Comparison of ENCODE assay signal across 8 cellular contexts in genomic region chr5:120463991-120464626, GRCh38. TPM values are rescaled to one million over a fixed set of nuclear protein-coding genes. Genes with fewer than 3 reads are reported as not detected.
DNase-seq lines count a peak whose midpoint lies in the region; ATAC-seq and TF ChIP-seq lines count a peak whose summit lies in the region.

Gene PRR16 (plus strand): TSS chr5:120464300.

- H2BK12ac ChIP-seq in neuronal stem cell (ENCODE audit: low read length) = no peak within 1 kb of the TSS

- H3K4ac ChIP-seq in neuronal stem cell (ENCODE audit: low read length) = no peak within 1 kb of the TSS

- no peak within 1 kb of the TSS for H4K8ac ChIP-seq in neuronal stem cell (ENCODE audit: low read depth, low read length)

- H3K27ac ChIP-seq in neuronal stem cell (replicated peaks; ENCODE audit: low read length) = no peak within 1 kb of the TSS

- H3K9ac ChIP-seq in neuronal stem cell (ENCODE audit: low read depth, low read length, poor library complexity) = peak within 1 kb of the TSS; percentile 82

- H4K91ac ChIP-seq in neuronal stem cell (ENCODE audit: low read depth, low read length, poor library complexity) = no peak within 1 kb of the TSS

- H3K4me3 ChIP-seq in H7 (ENCODE audit: insufficient read depth, low read depth, low read length) = peak within 1 kb of the TSS; percentile 48
- H3K4me3 ChIP-seq in LNCaP clone FGC (ENCODE audit: low read depth, low read length) = peak within 1 kb of the TSS; percentile 54
- peak within 1 kb of the TSS; percentile 67 to 79 for H3K4me3 ChIP-seq in neuronal stem cell (ENCODE audit: low read length in 2 of 2)

- no peak within 1 kb of the TSS for H3K23ac ChIP-seq in neuronal stem cell (ENCODE audit: low read depth, low read length, poor library complexity)

- H2BK120ac ChIP-seq in neuronal stem cell (ENCODE audit: low read depth, low read length) = no peak within 1 kb of the TSS

- intact Hi-C loops in head of caudate nucleus (cut with DNase I) = no loop called here

- H2BK15ac ChIP-seq in neuronal stem cell (ENCODE audit: low read length) = no peak within 1 kb of the TSS

- no CpG with 5 or more reads among the region's 62 CpGs for WGBS in neuronal stem cell (ENCODE audit: extremely low coverage in 2 of 2, insufficient read length in 2 of 2, insufficient replicate concordance in 1 of 2), 2 donors

- peak within 1 kb of the TSS; percentile 89 for H3K4me2 ChIP-seq in neuronal stem cell (ENCODE audit: insufficient read depth, low read length, poor library complexity, severe bottlenecking)

- no peak within 1 kb of the TSS for H2BK5ac ChIP-seq in neuronal stem cell (ENCODE audit: low read length)

- H2AFZ ChIP-seq in neuronal stem cell (ENCODE audit: low read length) = peak within 1 kb of the TSS; percentile 98

- peak; percentile 47 to 59 for ATAC-seq in activated CD4-positive, CD25-positive, alpha-beta regulatory T cell treated with anti-CD3 and anti-CD28 coated beads, Interleukin-2, amount 50 U/mL, for 24 hours

- peak within 1 kb of the TSS; percentile 64 for H3K18ac ChIP-seq in neuronal stem cell (ENCODE audit: low read length)

- H3K9me3 ChIP-seq in neuronal stem cell (replicated peaks in 1 of 2; ENCODE audit: control insufficient read depth in 2 of 2, insufficient read depth in 1 of 2, low read depth in 1 of 2, low read length in 2 of 2) = no peaks in the 10 kb centered on the region

- no peak within 1 kb of the TSS for H2AK5ac ChIP-seq in neuronal stem cell (ENCODE audit: low read depth, low read length)

- no peak for DNase-seq in activated CD4-positive, CD25-positive, alpha-beta regulatory T cell treated with anti-CD3 and anti-CD28 coated beads, Interleukin-2, amount 50 U/mL, for 72 hours
- peak; percentile 86 for DNase-seq in H7
- no peak for DNase-seq in LNCaP clone FGC (ENCODE audit: low read depth)
- peak; percentile 9 for DNase-seq in activated naive CD4-positive, alpha-beta T cell treated with anti-CD3 and anti-CD28 coated beads, Interleukin-2, amount 50 U/mL, for 16 hours
- peak in 41 of 42 donors; percentile 10 to 80 (median 62) for DNase-seq in head of caudate nucleus
- DNase-seq in neuronal stem cell (ENCODE audit: low spot score) = peak; percentile 58
- no peak for DNase-seq in DMS114 treated with DMSO at 0.1 percent for 48 hours (lab: John Stamatoyannopoulos, UW; ENCODE audit: unreplicated experiment)

- H3K14ac ChIP-seq in neuronal stem cell (ENCODE audit: low read length) = no peak within 1 kb of the TSS

- peak; percentile 49 for TF ChIP-seq CTCF in LNCaP clone FGC (IDR thresholded peaks at IDR 0.05; ENCODE audit: control insufficient read depth, extremely low read depth, insufficient read depth)

- peaks cover 42% of the 10 kb centered on the region for H3K27me3 ChIP-seq in H7 (ENCODE audit: control insufficient read depth, insufficient read depth, low read length)
- peaks cover 3 to 35% (median 19%) of the 10 kb centered on the region in 3 experiments for H3K27me3 ChIP-seq in neuronal stem cell (ENCODE audit: control insufficient read depth in 3 of 3, insufficient read depth in 3 of 3, low read depth in 1 of 3, low read length in 3 of 3)

- no peaks in the 10 kb centered on the region for H3K79me1 ChIP-seq in neuronal stem cell (ENCODE audit: low read depth, low read length)

- peaks cover 3% of the 10 kb centered on the region in 2 donors for H3K4me1 ChIP-seq in neuronal stem cell (ENCODE audit: control insufficient read depth in 2 of 2, insufficient read depth in 1 of 2, low read depth in 1 of 2, low read length in 2 of 2)

- no peaks in the 10 kb centered on the region for H3K36me3 ChIP-seq in H7 (replicated peaks; ENCODE audit: control insufficient read depth, insufficient read depth, low read length)
- no peaks in the 10 kb centered on the region for H3K36me3 ChIP-seq in neuronal stem cell (replicated peaks in 1 of 2; ENCODE audit: control insufficient read depth in 2 of 2, insufficient read depth in 2 of 2, low read length in 2 of 2)

RNA-seq across cellular contexts. Expression of gene PRR16, which starts in this region (rescaled TPM):
- 0.67 TPM in 1 of 2 replicates, not detected in the other for total RNA-seq in H7 (2014; rRNA removed; shearing (Covaris generic))
- 0.15 TPM for polyA plus RNA-seq in neuronal stem cell (2013, experiment 1 of 2)
- 0.24 TPM for polyA plus RNA-seq in neuronal stem cell (2013, experiment 2 of 2)

Comparison
In these comparisons a context has a peak if more than half of its experiments do, and no peak if none do; other contexts are left out.
1. Peak in DNase-seq and H3K4me3 ChIP-seq in H7; RNA of the gene not detected or under 1 TPM.
2. DNase-seq: peak in activated naive CD4-positive, alpha-beta T cell treated with anti-CD3 and anti-CD28 coated beads, Interleukin-2, amount 50 U/mL, for 16 hours (single experiment), head of caudate nucleus (41 of 42) and neuronal stem cell (single experiment); none in activated CD4-positive, CD25-positive, alpha-beta regulatory T cell treated with anti-CD3 and anti-CD28 coated beads, Interleukin-2, amount 50 U/mL, for 72 hours (single experiment), LNCaP clone FGC (single experiment) and DMS114 treated with DMSO at 0.1 percent for 48 hours (single experiment).
3. Peak in every context shown above with its lines, with median percentiles within 50 percentile points of each other: H3K4me3 ChIP-seq.